In genomic region chr3:171809513-171810277, GRCh38 we compare ENCODE assay signal across 9 cellular contexts. TPM values are rescaled to one million over a fixed set of nuclear protein-coding genes. Genes with fewer than 3 reads are reported as not detected.
A peak's percentile ranks its signal among the peaks of the same experiment; 100 is the strongest.
DNase-seq lines count a peak whose midpoint lies in the region; ATAC-seq and TF ChIP-seq lines count a peak whose summit lies in the region.
"Had no signal": no experiment of that assay in that cellular context is flagged by ENCODE, and none has a peak within 500 bp of the region (broad histone marks: within the 10 kb centered on the region; RNA-seq: fewer than 3 reads in every experiment).

No MANE protein-coding gene starts in this region.

- peak; percentile 94 for ATAC-seq in activated naive CD8-positive, alpha-beta T cell treated with anti-CD3 and anti-CD28 coated beads, Interleukin-2, amount 10 ng/mL, durations not matched to agents 7 days and 5 days (ENCODE audit: low read depth)
- peak; percentile 58 to 92 (median 84) for ATAC-seq in heart left ventricle

- no peaks in the 10 kb centered on the region for H3K36me3 ChIP-seq in SJSA1
- H3K36me3 ChIP-seq in heart left ventricle: no peaks in the 10 kb centered on the region

- H3K9me3 Mint-ChIP-seq in activated naive CD8-positive, alpha-beta T cell treated with anti-CD3 and anti-CD28 coated beads, Interleukin-2, amount 10 ng/mL, durations not matched to agents 7 days and 5 days: no peaks in the 10 kb centered on the region

- DNase-seq in DMS79 (lab: John Stamatoyannopoulos, UW) (peak; percentile 64), GM20000 (ENCODE audit: low spot score) (peak; percentile 64), HL-60 (ENCODE audit: low read depth in 1 of 2, low spot score in 1 of 2) (peak in 1 of 2 experiments; percentile 75), SJSA1 (ENCODE audit: low read depth in 1 of 2, low spot score in 2 of 2) (peak; percentile 84 to 85), heart left ventricle (peak in 4 of 5 donors; percentile 87 to 94 (median 93)), pons (ENCODE audit: low spot score) (peak; percentile 67), cerebellar cortex (ENCODE audit: low spot score) (no peak)
- peak; percentile 72 for DNase-seq in activated naive CD8-positive, alpha-beta T cell treated with anti-CD3 and anti-CD28 coated beads, Interleukin-2, amount 10 ng/mL, durations not matched to agents 7 days and 5 days

- H3K27ac ChIP-seq in HL-60 (replicated peaks): peak overlapping the region; percentile 84
- peak overlapping the region; percentile 79 for H3K27ac ChIP-seq in SJSA1
- H3K27ac ChIP-seq in heart left ventricle: peak overlapping the region; percentile 53 to 95 (median 92)

- H3K4me1 ChIP-seq in SJSA1 (replicated peaks): peaks cover 58% of the 10 kb centered on the region
- peaks cover 3 to 72% (median 27%) of the 10 kb centered on the region in 12 donors for H3K4me1 ChIP-seq in heart left ventricle

- intact Hi-C loops in heart left ventricle (cut with DNase I): loop anchor here in 1 of 10 donors (2.0 kb wide), 2 partner anchors 19 to 229 kb away; partner anchors contain the start of gene FNDC3B

- peak overlapping the region; percentile 85 for H3K4me3 Mint-ChIP-seq in activated naive CD8-positive, alpha-beta T cell treated with anti-CD3 and anti-CD28 coated beads, Interleukin-2, amount 10 ng/mL, durations not matched to agents 7 days and 5 days

- TF ChIP-seq POLR2A in heart left ventricle (IDR thresholded peaks at IDR 0.05): no peak

- WGBS in heart left ventricle, 4 donors: 2 to 10% (median 3%) methylated on average over 17 to 52 of the region's 52 CpGs

- H3K27ac Mint-ChIP-seq in activated naive CD8-positive, alpha-beta T cell treated with anti-CD3 and anti-CD28 coated beads, Interleukin-2, amount 10 ng/mL, durations not matched to agents 7 days and 5 days: peak overlapping the region; percentile 36

- no peaks in the 10 kb centered on the region for H3K27me3 ChIP-seq in HL-60 (ENCODE audit: insufficient read depth, poor library complexity, severe bottlenecking)
- no peaks in the 10 kb centered on the region for H3K27me3 ChIP-seq in SJSA1 (replicated peaks)
- H3K27me3 ChIP-seq in heart left ventricle: no peaks in the 10 kb centered on the region

- peak overlapping the region; percentile 85 for H3K4me3 ChIP-seq in HL-60 (replicated peaks; ENCODE audit: insufficient read depth, low read length)
- peak overlapping the region; percentile 54 for H3K4me3 ChIP-seq in SJSA1
- peak overlapping the region; percentile 42 to 91 (median 72) for H3K4me3 ChIP-seq in heart left ventricle

- no peaks in the 10 kb centered on the region for H3K36me3 Mint-ChIP-seq in activated naive CD8-positive, alpha-beta T cell treated with anti-CD3 and anti-CD28 coated beads, Interleukin-2, amount 10 ng/mL, durations not matched to agents 7 days and 5 days

- peaks cover 47% of the 10 kb centered on the region for H3K27me3 Mint-ChIP-seq in activated naive CD8-positive, alpha-beta T cell treated with anti-CD3 and anti-CD28 coated beads, Interleukin-2, amount 10 ng/mL, durations not matched to agents 7 days and 5 days

- H3K4me1 Mint-ChIP-seq in activated naive CD8-positive, alpha-beta T cell treated with anti-CD3 and anti-CD28 coated beads, Interleukin-2, amount 10 ng/mL, durations not matched to agents 7 days and 5 days: peaks cover 15% of the 10 kb centered on the region

- H3K9me3 ChIP-seq in SJSA1 (replicated peaks): no peaks in the 10 kb centered on the region
- H3K9me3 ChIP-seq in heart left ventricle: peaks cover 0 to 2% (median 0%) of the 10 kb centered on the region in 12 donors

- no peak for TF ChIP-seq CTCF in GM20000 (IDR thresholded peaks at IDR 0.05; ENCODE audit: extremely low read depth, missing control alignments)
- TF ChIP-seq CTCF in HL-60 (IDR thresholded peaks at IDR 0.05; ENCODE audit: insufficient read depth, low read length): no peak
- peak in 3 of 12 donors; percentile 26 to 39 (median 36) for TF ChIP-seq CTCF in heart left ventricle (IDR thresholded peaks at IDR 0.05)

- POLR2A ChIA-PET in activated naive CD8-positive, alpha-beta T cell treated with anti-CD3 and anti-CD28 coated beads, Interleukin-2, amount 10 ng/mL, durations not matched to agents 7 days and 5 days (lab: Charles Lee): no interaction called here

RNA-seq across cellular contexts. Expression of gene PLD1, which starts 0.6 kb away (rescaled TPM):
- total RNA-seq in SJSA1 (2014; rRNA removed; shearing (Covaris generic)): 3.3 and 21.9 TPM in 2 replicates
- total RNA-seq in activated naive CD8-positive, alpha-beta T cell treated with anti-CD3 and anti-CD28 coated beads, Interleukin-2, amount 10 ng/mL, durations not matched to agents 7 days and 5 days: 1 to 10 TPM; 1.0 to 1.7 TPM
- total RNA-seq in heart left ventricle: 100 to 1,000 TPM in 1 of 9 donors, 10 to 100 TPM in 8; 44.5 to 106 (median 61.4) TPM
- 10 to 100 TPM; 12.3 to 33.2 TPM for polyA plus RNA-seq in heart left ventricle

RNA-seq across cellular contexts. Expression of gene TMEM212, which starts 33.5 kb away (rescaled TPM):
- not detected in 2 replicates for total RNA-seq in SJSA1 (2014; rRNA removed; shearing (Covaris generic))
- not detected for total RNA-seq in activated naive CD8-positive, alpha-beta T cell treated with anti-CD3 and anti-CD28 coated beads, Interleukin-2, amount 10 ng/mL, durations not matched to agents 7 days and 5 days
- not detected for total RNA-seq in heart left ventricle
- not detected for polyA plus RNA-seq in heart left ventricle
- total RNA-seq: pulmonary artery endothelial cell had no signal
